Comparison of ENCODE assay signal across 15 cellular contexts in the genomic region with DNA sequence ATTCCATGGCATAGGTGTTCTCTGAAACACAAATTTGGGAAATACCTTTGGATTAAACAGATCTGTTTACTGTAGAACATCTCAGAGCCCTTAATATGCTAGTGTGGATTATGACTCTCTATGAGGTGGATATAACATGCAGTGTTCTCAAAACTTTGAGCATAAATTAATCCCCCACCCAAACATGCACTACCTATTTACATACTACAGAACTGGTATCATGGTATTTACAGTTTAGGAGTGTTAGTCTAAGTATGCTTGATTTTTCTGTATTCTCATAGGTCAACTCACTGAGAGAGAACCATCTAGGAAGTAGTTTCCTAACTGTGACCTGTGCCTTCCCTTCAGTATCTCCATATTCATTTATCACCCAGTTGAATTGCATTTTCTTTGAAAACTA. TPM values are rescaled to one million over a fixed set of nuclear protein-coding genes. Genes with fewer than 3 reads are reported as not detected.
A peak's percentile ranks its signal among the peaks of the same experiment; 100 is the strongest.
DNase-seq lines count a peak whose midpoint lies in the region; ATAC-seq and TF ChIP-seq lines count a peak whose summit lies in the region.
"Had no signal": no experiment of that assay in that cellular context is flagged by ENCODE, and none has a peak within 500 bp of the region (broad histone marks: within the 10 kb centered on the region; RNA-seq: fewer than 3 reads in every experiment).

No MANE protein-coding gene starts in this region.

- H3K23ac ChIP-seq in H9 (ENCODE audit: insufficient read length, low read depth, low read length): no peak overlapping the region

- intact Hi-C loops in vagina (cut with DNase I): no loop called here

- no peak overlapping the region for H2BK5ac ChIP-seq in H9 (ENCODE audit: insufficient read length, low read length)

- H4K5ac ChIP-seq in H9 (ENCODE audit: insufficient read length, low read depth, low read length): no peak overlapping the region

- peaks cover 0 to 24% of the 10 kb centered on the region in 2 donors for H3K36me3 ChIP-seq in vagina

- no peak overlapping the region for H3K9ac ChIP-seq in H9 (ENCODE audit: extremely low read depth, insufficient read length, low read length)

- no peak overlapping the region for H2BK15ac ChIP-seq in H9 (ENCODE audit: low read depth, low read length)

- no peak overlapping the region for H3K4me2 ChIP-seq in H9 (ENCODE audit: insufficient read depth, insufficient read length, low read length)

- peak; percentile 41 for DNase-seq in stimulated activated CD4-positive, alpha-beta T cell treated with anti-CD3 and anti-CD28 coated beads, Interleukin-4, amount 100 ng/mL, for 24 hours
- no peak for DNase-seq in stimulated activated CD4-positive, alpha-beta T cell treated with anti-CD3 and anti-CD28 coated beads, Interleukin-15, amount 100 ng/mL, for 24 hours
- no peak for DNase-seq in activated CD8-positive, alpha-beta T cell treated with anti-CD3 and anti-CD28 coated beads, Interleukin-2, amount 10 ng/mL, durations not matched to agents 7 days and 5 days
- no peak for DNase-seq in immature natural killer cell
- DNase-seq in vagina (ENCODE audit: extremely low spot score in 2 of 2): no peak
- DNase-seq in HUDEP-2 (lab: John Stamatoyannopoulos, UW; ENCODE audit: unreplicated experiment in 76 of 76): no peak
- no peak for DNase-seq in H9
- DNase-seq in left lobe of liver (ENCODE audit: low spot score): no peak
- DNase-seq: activated gamma-delta T cell, esophagus squamous epithelium, midbrain, NCI-H1436 treated with DMSO at 0.1 percent for 48 hours, NCI-H526, stomach had no signal

- H3K23me2 ChIP-seq in H9 (ENCODE audit: insufficient read length, low read depth, low read length, poor library complexity, severe bottlenecking): no peaks in the 10 kb centered on the region

- no peaks in the 10 kb centered on the region for H3K27me3 Mint-ChIP-seq in activated CD8-positive, alpha-beta T cell treated with anti-CD3 and anti-CD28 coated beads, Interleukin-2, amount 10 ng/mL, durations not matched to agents 7 days and 5 days (ENCODE audit: low read depth)
- H3K27me3 Mint-ChIP-seq in immature natural killer cell (ENCODE audit: low read depth in 3 of 3): peaks cover 0 to 3% (median 2%) of the 10 kb centered on the region in 3 donors
- H3K27me3 Mint-ChIP-seq in H9 (ENCODE audit: low read depth): peaks cover 7% of the 10 kb centered on the region
- H3K27me3 Mint-ChIP-seq: progenitor cell of endocrine pancreas had no signal

- H3T11ph ChIP-seq in H9 (ENCODE audit: low read length): no peak overlapping the region

- H3K4me3 ChIP-seq in vagina: no peak overlapping the region
- H3K4me3 ChIP-seq: esophagus squamous epithelium, stomach had no signal

- H3K4ac ChIP-seq in H9 (ENCODE audit: low read depth, low read length): no peak overlapping the region

- TF ChIP-seq CTCF in vagina (IDR thresholded peaks at IDR 0.05): no peak
- TF ChIP-seq CTCF in H9 (conservative IDR thresholded peaks at IDR 0.05): no peak

- peaks cover 27% of the 10 kb centered on the region for H3K36me3 Mint-ChIP-seq in activated CD8-positive, alpha-beta T cell treated with anti-CD3 and anti-CD28 coated beads, Interleukin-2, amount 10 ng/mL, durations not matched to agents 7 days and 5 days (ENCODE audit: low read depth)
- H3K36me3 Mint-ChIP-seq in immature natural killer cell (peaks cover 8 to 26% (median 14%) of the 10 kb centered on the region in 3 donors), H9 (ENCODE audit: insufficient read depth in 1 of 3, low read depth in 3 of 3) (peaks cover 3 to 30% (median 10%) of the 10 kb centered on the region in 3 experiments; a peak in 4 of 7 replicates)

- H3K14ac ChIP-seq in H9 (ENCODE audit: insufficient read depth, low read length): no peak overlapping the region

- H3K79me2 ChIP-seq in H9 (ENCODE audit: insufficient read depth, low read length): no peaks in the 10 kb centered on the region

- H4K20me1 ChIP-seq in H9 (ENCODE audit: control insufficient read depth, insufficient read depth, insufficient read length): no peaks in the 10 kb centered on the region

- no peak overlapping the region for H2BK12ac ChIP-seq in H9 (ENCODE audit: insufficient read length, low read depth, low read length)

- H2BK20ac ChIP-seq in H9 (ENCODE audit: low read depth, low read length, poor library complexity, severe bottlenecking): no peak overlapping the region

- no peak overlapping the region for H2AFZ ChIP-seq in H9 (ENCODE audit: low read length)

- H3K56ac ChIP-seq in H9 (ENCODE audit: insufficient read length, low read depth, low read length): no peak overlapping the region

- peaks cover 47% of the 10 kb centered on the region for H3K4me1 Mint-ChIP-seq in activated CD8-positive, alpha-beta T cell treated with anti-CD3 and anti-CD28 coated beads, Interleukin-2, amount 10 ng/mL, durations not matched to agents 7 days and 5 days (ENCODE audit: low read depth)
- H3K4me1 Mint-ChIP-seq in immature natural killer cell (peaks cover 24 to 28% of the 10 kb centered on the region in 2 donors), H9 (peaks cover 13 to 14% of the 10 kb centered on the region in 2 experiments)

- no peaks in the 10 kb centered on the region for H3K79me1 ChIP-seq in H9 (ENCODE audit: insufficient read depth, low read depth, low read length, poor library complexity, severe bottlenecking)

- H3K9me3 ChIP-seq in vagina (no peaks in the 10 kb centered on the region), H9 (ENCODE audit: control insufficient read depth, low read depth, low read length) (no peaks in the 10 kb centered on the region)
- H3K9me3 ChIP-seq: esophagus squamous epithelium, stomach had no signal

- no peak for ATAC-seq in activated CD8-positive, alpha-beta T cell treated with anti-CD3 and anti-CD28 coated beads, Interleukin-2, amount 10 ng/mL, durations not matched to agents 7 days and 5 days
- no peak for ATAC-seq in left lobe of liver

- no peak for TF ChIP-seq POLR2A in vagina (IDR thresholded peaks at IDR 0.05)

- H4K91ac ChIP-seq in H9 (ENCODE audit: insufficient read length, low read depth, low read length): no peak overlapping the region

- H3K18ac ChIP-seq in H9 (ENCODE audit: insufficient read length, low read depth, low read length): no peak overlapping the region

- H3K27me3 ChIP-seq in vagina (no peaks in the 10 kb centered on the region), H9 (ENCODE audit: insufficient read depth, low read length) (no peaks in the 10 kb centered on the region)
- H3K27me3 ChIP-seq: esophagus squamous epithelium, stomach had no signal

- H3K27ac ChIP-seq in vagina: peak overlapping the region; percentile 59
- no peak overlapping the region for H3K27ac ChIP-seq in H9 (ENCODE audit: insufficient read length, low read depth, low read length)

- CTCF ChIA-PET in activated CD8-positive, alpha-beta T cell treated with anti-CD3 and anti-CD28 coated beads, Interleukin-2, amount 10 ng/mL, durations not matched to agents 7 days and 5 days (lab: Charles Lee): interaction anchor here (1.2 to 2.0 kb wide), 2 partner anchors 104 to 224 kb away, joined by 3 to 17 read pairs; no protein-coding TSS in a partner anchor

- H4K8ac ChIP-seq in H9 (replicated peaks; ENCODE audit: insufficient read length, low read depth, low read length): no peak overlapping the region

- no peak overlapping the region for H2AK5ac ChIP-seq in H9 (ENCODE audit: insufficient read length, low read length)

- H2BK120ac ChIP-seq in H9 (ENCODE audit: low read depth, low read length, poor library complexity, severe bottlenecking): no peak overlapping the region

- H3K4me1 ChIP-seq in vagina: peaks cover 20% of the 10 kb centered on the region
- H3K4me1 ChIP-seq in H9 (ENCODE audit: insufficient read depth, low read length): no peaks in the 10 kb centered on the region

- POLR2A ChIA-PET in activated CD8-positive, alpha-beta T cell treated with anti-CD3 and anti-CD28 coated beads, Interleukin-2, amount 10 ng/mL, durations not matched to agents 7 days and 5 days (lab: Charles Lee): interaction anchor here (2.7 kb wide), 1 partner anchor 31 kb away, joined by 22 read pairs; a partner anchor contains a TSS

- H3K9me3 Mint-ChIP-seq in activated CD8-positive, alpha-beta T cell treated with anti-CD3 and anti-CD28 coated beads, Interleukin-2, amount 10 ng/mL, durations not matched to agents 7 days and 5 days (ENCODE audit: insufficient read depth): no peaks in the 10 kb centered on the region
- H3K9me3 Mint-ChIP-seq in immature natural killer cell: no peaks in the 10 kb centered on the region
- no peaks in the 10 kb centered on the region for H3K9me3 Mint-ChIP-seq in H9

- peak overlapping the region; percentile 61 for H3K4me3 Mint-ChIP-seq in activated CD8-positive, alpha-beta T cell treated with anti-CD3 and anti-CD28 coated beads, Interleukin-2, amount 10 ng/mL, durations not matched to agents 7 days and 5 days
- peak overlapping the region; percentile 15 to 89 (median 71) for H3K4me3 Mint-ChIP-seq in immature natural killer cell
- H3K4me3 Mint-ChIP-seq in H9: no peak overlapping the region

- H3K27ac Mint-ChIP-seq in activated CD8-positive, alpha-beta T cell treated with anti-CD3 and anti-CD28 coated beads, Interleukin-2, amount 10 ng/mL, durations not matched to agents 7 days and 5 days: peak overlapping the region; percentile 88
- H3K27ac Mint-ChIP-seq in immature natural killer cell (peak overlapping the region; percentile 51 to 91 (median 88)), H9 (no peak overlapping the region; a peak in 1 of 7 replicates)
- H3K27ac Mint-ChIP-seq: progenitor cell of endocrine pancreas had no signal

RNA-seq across cellular contexts. Expression of a gene that starts 30.9 kb away (rescaled TPM):
- 10 to 100 TPM; 39.9 to 40.5 TPM for total RNA-seq in activated CD8-positive, alpha-beta T cell treated with anti-CD3 and anti-CD28 coated beads, Interleukin-2, amount 10 ng/mL, durations not matched to agents 7 days and 5 days
- 10 to 100 TPM in 1 of 3 donors, 1 to 10 TPM in 1, under 1 TPM in 1; 0.04 to 11.3 (median 2.6) TPM for polyA plus RNA-seq in immature natural killer cell
- total RNA-seq in vagina: 33.1 TPM
- total RNA-seq in H9 (2021): 38.8 and 45.3 TPM in 2 replicates
- total RNA-seq in left lobe of liver: 16.3 TPM

RNA-seq across cellular contexts. Expression of a gene that starts 41.8 kb away (rescaled TPM):
- total RNA-seq in activated CD8-positive, alpha-beta T cell treated with anti-CD3 and anti-CD28 coated beads, Interleukin-2, amount 10 ng/mL, durations not matched to agents 7 days and 5 days: 10 to 100 TPM; 22.3 to 23.0 TPM
- polyA plus RNA-seq in immature natural killer cell: 10 to 100 TPM; 34.6 to 48.2 (median 44.1) TPM
- total RNA-seq in vagina (22.3 TPM), H9 (2021) (21.7 and 22.9 TPM in 2 replicates), left lobe of liver (8.5 TPM)

RNA-seq across cellular contexts. Expression of a gene that starts 48.2 kb away (rescaled TPM):
- total RNA-seq in activated CD8-positive, alpha-beta T cell treated with anti-CD3 and anti-CD28 coated beads, Interleukin-2, amount 10 ng/mL, durations not matched to agents 7 days and 5 days: 100 to 1,000 TPM; 135 to 153 TPM
- polyA plus RNA-seq in immature natural killer cell: 10 to 100 TPM in 1 of 3 donors, 1 to 10 TPM in 2; 5.3 to 10.9 (median 7.6) TPM
- 8.1 TPM for total RNA-seq in vagina
- 65.6 and 74.5 TPM in 2 replicates for total RNA-seq in H9 (2021)
- total RNA-seq in left lobe of liver: 3.1 TPM

Comparison
In these comparisons a context has a peak if more than half of its experiments do, and no peak if none do; other contexts are left out.
1. H3K27ac Mint-ChIP-seq: peak in activated CD8-positive, alpha-beta T cell treated with anti-CD3 and anti-CD28 coated beads, Interleukin-2, amount 10 ng/mL, durations not matched to agents 7 days and 5 days (single experiment) and immature natural killer cell (6 of 6); none in H9 (0 of 3).
2. H3K4me3 Mint-ChIP-seq: peak in activated CD8-positive, alpha-beta T cell treated with anti-CD3 and anti-CD28 coated beads, Interleukin-2, amount 10 ng/mL, durations not matched to agents 7 days and 5 days (single experiment) and immature natural killer cell (5 of 5); none in H9 (0 of 2).